15 cellular contexts compared by ENCODE assay signal in genomic region chr17:32634167-32634566, GRCh38.
DNase-seq lines count a peak whose midpoint lies in the region; ATAC-seq and TF ChIP-seq lines count a peak whose summit lies in the region.
"Had no signal": no experiment of that assay in that cellular context is flagged by ENCODE, and none has a peak within 500 bp of the region (broad histone marks: within the 10 kb centered on the region; RNA-seq: fewer than 3 reads in every experiment).

No MANE protein-coding gene starts in this region.

- no peaks in the 10 kb centered on the region for H3K4me1 ChIP-seq in stomach
- H3K4me1 ChIP-seq: BLaER1, HAP-1 had no signal

- no peak for TF ChIP-seq POLR2A in stomach (IDR thresholded peaks at IDR 0.05)

- no peaks in the 10 kb centered on the region for H3K27me3 ChIP-seq in stomach
- H3K27me3 ChIP-seq: BLaER1 had no signal

- H3K4me3 ChIP-seq in GM12865 (ENCODE audit: low read depth, low read length): no peak overlapping the region
- no peak overlapping the region for H3K4me3 ChIP-seq in stomach
- H3K4me3 ChIP-seq: BLaER1, GM23248, HAP-1 had no signal

- no peak for ATAC-seq in HG03378 (IDR thresholded peaks at IDR 0.05; ENCODE audit: unreplicated experiment)

- in situ Hi-C loops in SK-MEL-5 (cut with HindIII; ENCODE audit: low pct_unique_long_range_greater_than_20kb, low sequenced_read_pairs): no loop called here

- no peaks in the 10 kb centered on the region for H3K9me3 ChIP-seq in stomach
- H3K9me3 ChIP-seq: BLaER1, HAP-1 had no signal

- H3K27ac ChIP-seq in cingulate gyrus (ENCODE audit: low read depth, low read length) (peak overlapping the region; percentile 3), temporal lobe (ENCODE audit: low read depth, low read length) (peak overlapping the region; percentile 28), stomach (no peak overlapping the region)
- H3K27ac ChIP-seq: BLaER1, GM23248, HL-60 had no signal

- peak; percentile 6 for DNase-seq in GM12865 (ENCODE audit: low read depth)
- DNase-seq in SK-MEL-5 (ENCODE audit: low read depth, low spot score): peak; percentile 14
- DNase-seq in stomach: no peak
- DNase-seq in GF-D8 (lab: John Stamatoyannopoulos, UW): no peak
- DNase-seq: 8988T; CD4-positive, alpha-beta memory T cell; DMS153; DMS79; GM23248 had no signal

- TF ChIP-seq CTCF in GM12865 (IDR thresholded peaks at IDR 0.05; ENCODE audit: insufficient read depth, low read depth, low read length, missing control alignments) (no peak), stomach (IDR thresholded peaks at IDR 0.05) (no peak)

- H3K36me3 ChIP-seq in stomach: peaks cover 0 to 22% (median 14%) of the 10 kb centered on the region in 4 donors
- H3K36me3 ChIP-seq: BLaER1, HAP-1 had no signal

- no peak for TF ChIP-seq EP300 in stomach (IDR thresholded peaks at IDR 0.05)

- intact Hi-C loops in stomach (cut with DNase I; ENCODE audit: low total_unique reads): no loop called here

- WGBS in stomach, 5 donors: 79 to 89% (median 85%) methylated on average over 3 of the region's 3 CpGs

Comparison
In these comparisons a context has a peak if more than half of its experiments do, and no peak if none do; other contexts are left out.
1. DNase-seq: peak in GM12865 (single experiment) and SK-MEL-5 (single experiment); none in stomach (single experiment) and GF-D8 (single experiment).
2. H3K27ac ChIP-seq: peak in cingulate gyrus (single experiment) and temporal lobe (single experiment); none in stomach (0 of 5).